Comparison of ENCODE assay signal across 16 cellular contexts in the genomic region with DNA sequence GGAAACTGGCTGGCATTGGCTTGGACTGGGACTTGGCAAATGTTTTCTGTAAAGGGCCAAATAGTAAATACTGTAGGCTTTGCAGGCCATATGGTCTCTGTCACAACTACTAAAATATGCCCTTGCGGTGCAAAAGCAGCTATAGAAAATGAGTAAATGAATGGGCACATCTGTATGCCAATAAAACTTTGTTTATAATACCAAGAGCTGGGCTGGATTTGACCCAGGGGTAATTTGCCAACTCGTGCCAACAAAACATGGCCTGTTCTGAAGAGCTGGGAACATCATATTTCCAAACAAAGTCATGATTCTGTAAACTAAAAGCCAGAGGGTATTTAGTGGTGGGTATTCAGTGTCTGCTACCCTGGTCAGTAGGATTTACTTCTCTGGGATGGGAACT.
DNase-seq lines count a peak whose midpoint lies in the region; ATAC-seq lines count a peak whose summit lies in the region.
"Had no signal": no experiment of that assay in that cellular context is flagged by ENCODE, and none has a peak within 500 bp of the region (broad histone marks: within the 10 kb centered on the region; RNA-seq: fewer than 3 reads in every experiment).

No MANE protein-coding gene starts in this region.

- H3K4me3 Mint-ChIP-seq in activated T-helper 17 cell treated with anti-CD3 and anti-CD28 coated beads, Interleukin-2, amount 50 U/mL, for 72 hours = no peak overlapping the region
- no peak overlapping the region for H3K4me3 Mint-ChIP-seq in activated T-helper 1 cell treated with anti-CD3 and anti-CD28 coated beads, Interleukin-12 subunit alpha, Interleukin-12 subunit beta, Interleukin-2, Interleukin-4 antibody, amounts not matched to agents 30 ng/mL and 10 ng/mL and 1 ng/mL, durations not matched to agents 14 hours and 24 hours and 36 hours
- H3K4me3 Mint-ChIP-seq: B cell; CD4-positive, alpha-beta T cell; CD8-positive, alpha-beta T cell had no signal

- no peak for ATAC-seq in activated T-helper 17 cell treated with anti-CD3 and anti-CD28 coated beads, Interleukin-2, amount 50 U/mL, for 72 hours (replicated peaks)
- no peak for ATAC-seq in GM21825 (IDR thresholded peaks at IDR 0.05; ENCODE audit: unreplicated experiment)
- ATAC-seq: A549; CD8-positive, alpha-beta T cell had no signal

- intact Hi-C loops in activated T-helper 1 cell treated with anti-CD3 and anti-CD28 coated beads, Interleukin-12 subunit alpha, Interleukin-12 subunit beta, Interleukin-2, Interleukin-4 antibody, amounts not matched to agents 30 ng/mL and 10 ng/mL and 1 ng/mL, durations not matched to agents 14 hours and 24 hours and 36 hours (cut with micrococcal nuclease) = no loop called here

- no peaks in the 10 kb centered on the region for H3K36me3 ChIP-seq in MG63
- H3K36me3 ChIP-seq: BLaER1 treated with 17β-estradiol and CSF1 and Interleukin-3, amounts not matched to agents 10 nM and 100 nM had no signal

- no peaks in the 10 kb centered on the region for H3K36me3 Mint-ChIP-seq in activated T-helper 17 cell treated with anti-CD3 and anti-CD28 coated beads, Interleukin-2, amount 50 U/mL, for 72 hours (ENCODE audit: low read depth)
- H3K36me3 Mint-ChIP-seq in activated T-helper 1 cell treated with anti-CD3 and anti-CD28 coated beads, Interleukin-12 subunit alpha, Interleukin-12 subunit beta, Interleukin-2, Interleukin-4 antibody, amounts not matched to agents 30 ng/mL and 10 ng/mL and 1 ng/mL, durations not matched to agents 14 hours and 24 hours and 36 hours (ENCODE audit: low read depth) = no peaks in the 10 kb centered on the region
- H3K36me3 Mint-ChIP-seq: CD8-positive, alpha-beta T cell had no signal

- no peaks in the 10 kb centered on the region for H3K9me3 ChIP-seq in MG63
- H3K9me3 ChIP-seq: A549, Caco-2 had no signal

- no peak overlapping the region for H3K27ac Mint-ChIP-seq in activated T-helper 17 cell treated with anti-CD3 and anti-CD28 coated beads, Interleukin-2, amount 50 U/mL, for 72 hours
- no peak overlapping the region for H3K27ac Mint-ChIP-seq in activated T-helper 1 cell treated with anti-CD3 and anti-CD28 coated beads, Interleukin-12 subunit alpha, Interleukin-12 subunit beta, Interleukin-2, Interleukin-4 antibody, amounts not matched to agents 30 ng/mL and 10 ng/mL and 1 ng/mL, durations not matched to agents 14 hours and 24 hours and 36 hours
- H3K27ac Mint-ChIP-seq: B cell; CD4-positive, alpha-beta T cell; CD8-positive, alpha-beta T cell had no signal

- no peaks in the 10 kb centered on the region for H3K4me1 Mint-ChIP-seq in activated T-helper 17 cell treated with anti-CD3 and anti-CD28 coated beads, Interleukin-2, amount 50 U/mL, for 72 hours
- H3K4me1 Mint-ChIP-seq in activated T-helper 1 cell treated with anti-CD3 and anti-CD28 coated beads, Interleukin-12 subunit alpha, Interleukin-12 subunit beta, Interleukin-2, Interleukin-4 antibody, amounts not matched to agents 30 ng/mL and 10 ng/mL and 1 ng/mL, durations not matched to agents 14 hours and 24 hours and 36 hours (ENCODE audit: low read depth) = no peaks in the 10 kb centered on the region
- H3K4me1 Mint-ChIP-seq: B cell had no signal

- in situ Hi-C loops in SK-MEL-5 (cut with HindIII; ENCODE audit: low pct_unique_long_range_greater_than_20kb, low sequenced_read_pairs) = no loop called here

- no peaks in the 10 kb centered on the region for H3K27me3 Mint-ChIP-seq in activated T-helper 17 cell treated with anti-CD3 and anti-CD28 coated beads, Interleukin-2, amount 50 U/mL, for 72 hours
- H3K27me3 Mint-ChIP-seq in activated T-helper 1 cell treated with anti-CD3 and anti-CD28 coated beads, Interleukin-12 subunit alpha, Interleukin-12 subunit beta, Interleukin-2, Interleukin-4 antibody, amounts not matched to agents 30 ng/mL and 10 ng/mL and 1 ng/mL, durations not matched to agents 14 hours and 24 hours and 36 hours (ENCODE audit: insufficient read depth) = no peaks in the 10 kb centered on the region
- H3K27me3 Mint-ChIP-seq: B cell; CD4-positive, alpha-beta T cell had no signal

- H3K9me3 Mint-ChIP-seq in activated T-helper 17 cell treated with anti-CD3 and anti-CD28 coated beads, Interleukin-2, amount 50 U/mL, for 72 hours = no peaks in the 10 kb centered on the region
- H3K9me3 Mint-ChIP-seq in activated T-helper 1 cell treated with anti-CD3 and anti-CD28 coated beads, Interleukin-12 subunit alpha, Interleukin-12 subunit beta, Interleukin-2, Interleukin-4 antibody, amounts not matched to agents 30 ng/mL and 10 ng/mL and 1 ng/mL, durations not matched to agents 14 hours and 24 hours and 36 hours = peaks cover 4% of the 10 kb centered on the region

- H3K27me3 ChIP-seq in MG63 = no peaks in the 10 kb centered on the region
- H3K27me3 ChIP-seq: BLaER1 treated with 17β-estradiol and CSF1 and Interleukin-3, amounts not matched to agents 10 nM and 100 nM had no signal

- H3K4me3 ChIP-seq in MG63 = no peak overlapping the region
- H3K4me3 ChIP-seq: A549; BLaER1 treated with 17β-estradiol and CSF1 and Interleukin-3, amounts not matched to agents 10 nM and 100 nM had no signal

- DNase-seq in H4 (ENCODE audit: low spot score) (peak; percentile 17), MG63 (peak; percentile 65), SK-MEL-5 (ENCODE audit: low read depth, low spot score) (peak; percentile 36)
- DNase-seq in activated T-helper 1 cell treated with anti-CD3 and anti-CD28 coated beads, Interleukin-12 subunit alpha, Interleukin-12 subunit beta, Interleukin-2, Interleukin-4 antibody, amounts not matched to agents 30 ng/mL and 10 ng/mL and 1 ng/mL, durations not matched to agents 14 hours and 24 hours and 36 hours (ENCODE audit: low spot score) = no peak
- DNase-seq: AML-193; Caco-2; Calu3; CD4-positive, alpha-beta T cell; CD8-positive, alpha-beta T cell; DMS79 treated with DMSO at 0.1 percent for 48 hours; GF-D8 had no signal
